13 cellular contexts compared by ENCODE assay signal in genomic region chr14:24982472-24983155, GRCh38.
A peak's percentile ranks its signal among the peaks of the same experiment; 100 is the strongest.
DNase-seq lines count a peak whose midpoint lies in the region; ATAC-seq and TF ChIP-seq lines count a peak whose summit lies in the region.
"Had no signal": no experiment of that assay in that cellular context is flagged by ENCODE, and none has a peak within 500 bp of the region (broad histone marks: within the 10 kb centered on the region; RNA-seq: fewer than 3 reads in every experiment).

No MANE protein-coding gene starts in this region.

- peaks cover 21 to 42% (median 32%) of the 10 kb centered on the region in 4 donors for H3K4me1 ChIP-seq in esophagus muscularis mucosa
- no peaks in the 10 kb centered on the region for H3K4me1 ChIP-seq in osteoblast (ENCODE audit: insufficient read depth, low read length)
- no peaks in the 10 kb centered on the region for H3K4me1 ChIP-seq in SK-N-SH (ENCODE audit: control insufficient read depth in 1 of 2, insufficient read depth in 2 of 2, low read depth in 1 of 2, low read length in 1 of 2)
- H3K4me1 ChIP-seq: HAP-1 had no signal

- intact Hi-C loops in esophagus muscularis mucosa (cut with DNase I), result no loop called here
- intact Hi-C loops in activated CD4-positive, alpha-beta memory T cell treated with anti-CD3 and anti-CD28 coated beads for 36 hours (cut with micrococcal nuclease), result no loop called here

- TF ChIP-seq EP300 in esophagus muscularis mucosa (IDR thresholded peaks at IDR 0.05), result no peak
- TF ChIP-seq EP300 in SK-N-SH (IDR thresholded peaks at IDR 0.05; ENCODE audit: borderline replicate concordance in 1 of 2, low read depth in 1 of 2, low read length in 1 of 2), result no peak

- no peak overlapping the region for H3K4me3 Mint-ChIP-seq in activated CD4-positive, alpha-beta memory T cell treated with anti-CD3 and anti-CD28 coated beads for 36 hours
- H3K4me3 Mint-ChIP-seq: CD4-positive, CD25-positive, alpha-beta regulatory T cell had no signal

- H3K4me2 ChIP-seq in osteoblast (ENCODE audit: insufficient read depth, low read length), result no peak overlapping the region
- H3K4me2 ChIP-seq in SK-N-SH, result no peak overlapping the region

- no peaks in the 10 kb centered on the region for H3K36me3 Mint-ChIP-seq in activated CD4-positive, alpha-beta memory T cell treated with anti-CD3 and anti-CD28 coated beads for 36 hours
- H3K36me3 Mint-ChIP-seq: CD4-positive, CD25-positive, alpha-beta regulatory T cell had no signal

- H3K27me3 ChIP-seq in esophagus muscularis mucosa, result no peaks in the 10 kb centered on the region
- H3K27me3 ChIP-seq in osteoblast (ENCODE audit: insufficient read depth, low read length), result no peaks in the 10 kb centered on the region
- H3K27me3 ChIP-seq in SK-N-SH (ENCODE audit: insufficient read depth), result no peaks in the 10 kb centered on the region

- no peaks in the 10 kb centered on the region for H3K79me2 ChIP-seq in osteoblast (ENCODE audit: insufficient read depth, low read length)
- no peaks in the 10 kb centered on the region for H3K79me2 ChIP-seq in SK-N-SH (ENCODE audit: insufficient read depth)

- TF ChIP-seq CTCF in esophagus muscularis mucosa (IDR thresholded peaks at IDR 0.05) (no peak), osteoblast (IDR thresholded peaks at IDR 0.05; ENCODE audit: extremely low read depth, low read depth, low read length) (no peak), SK-N-SH (IDR thresholded peaks at IDR 0.05) (no peak)

- H3K4me1 Mint-ChIP-seq in activated CD4-positive, alpha-beta memory T cell treated with anti-CD3 and anti-CD28 coated beads for 36 hours (ENCODE audit: low read depth), result no peaks in the 10 kb centered on the region
- H3K4me1 Mint-ChIP-seq: CD4-positive, CD25-positive, alpha-beta regulatory T cell had no signal

- no peak for TF ChIP-seq RAD21 in SK-N-SH (IDR thresholded peaks at IDR 0.05; ENCODE audit: low read length)

- H4K20me1 ChIP-seq in osteoblast (ENCODE audit: insufficient read depth, low read length) (no peaks in the 10 kb centered on the region), SK-N-SH (ENCODE audit: insufficient read depth) (no peaks in the 10 kb centered on the region)

- POLR2A ChIA-PET in SK-N-SH (lab: Yijun Ruan, JAX), result no interaction called here
- POLR2A ChIA-PET in activated CD4-positive, alpha-beta memory T cell treated with anti-CD3 and anti-CD28 coated beads for 36 hours (lab: Charles Lee), result no interaction called here

- no peaks in the 10 kb centered on the region for H3K9me3 Mint-ChIP-seq in activated CD4-positive, alpha-beta memory T cell treated with anti-CD3 and anti-CD28 coated beads for 36 hours

- H3K9me3 ChIP-seq in esophagus muscularis mucosa, result no peaks in the 10 kb centered on the region
- H3K9me3 ChIP-seq in osteoblast (ENCODE audit: low read depth, low read length), result no peaks in the 10 kb centered on the region
- H3K9me3 ChIP-seq in SK-N-SH, result no peaks in the 10 kb centered on the region
- H3K9me3 ChIP-seq: HAP-1 had no signal

- H3K27ac Mint-ChIP-seq in activated CD4-positive, alpha-beta memory T cell treated with anti-CD3 and anti-CD28 coated beads for 36 hours, result no peak overlapping the region
- H3K27ac Mint-ChIP-seq: CD4-positive, CD25-positive, alpha-beta regulatory T cell had no signal

- no peak for ATAC-seq in SK-N-SH treated with all-trans-retinoic acid at 6 μM for 48 hours
- ATAC-seq: activated CD4-positive, CD25-positive, alpha-beta regulatory T cell treated with anti-CD3 and anti-CD28 coated beads, Interleukin-2, amount 50 U/mL, for 24 hours had no signal

- H3K27ac ChIP-seq in esophagus muscularis mucosa (replicated peaks in 1 of 4) (peak overlapping the region; percentile 19 to 55 (median 42)), osteoblast (ENCODE audit: low read depth, low read length) (no peak overlapping the region), SK-N-SH (ENCODE audit: low read depth in 2 of 2, low read length in 1 of 2) (no peak overlapping the region)

- peak; percentile 7 for DNase-seq in DMS153 treated with DMSO at 0.1 percent for 48 hours (lab: John Stamatoyannopoulos, UW; ENCODE audit: unreplicated experiment)
- peak; percentile 49 for DNase-seq in NCI-H69 (lab: John Stamatoyannopoulos, UW)
- no peak for DNase-seq in esophagus muscularis mucosa (ENCODE audit: extremely low spot score)
- peak; percentile 83 for DNase-seq in osteoblast (ENCODE audit: insufficient read length, low spot score, missing footprints)
- DNase-seq in SK-N-SH, result no peak
- DNase-seq in activated CD4-positive, alpha-beta memory T cell treated with anti-CD3 and anti-CD28 coated beads for 36 hours, result no peak
- no peak for DNase-seq in COR-L47 (lab: John Stamatoyannopoulos, UW)
- DNase-seq: activated gamma-delta T cell; CD4-positive, CD25-positive, alpha-beta regulatory T cell; KG1 had no signal

- peaks cover 0 to 3% (median 0%) of the 10 kb centered on the region in 4 donors for H3K36me3 ChIP-seq in esophagus muscularis mucosa
- H3K36me3 ChIP-seq in osteoblast (ENCODE audit: insufficient read depth, low read length), result no peaks in the 10 kb centered on the region
- H3K36me3 ChIP-seq in SK-N-SH (replicated peaks in 1 of 2; ENCODE audit: control insufficient read depth in 1 of 2, insufficient read depth in 2 of 2, low read length in 1 of 2), result no peaks in the 10 kb centered on the region
- H3K36me3 ChIP-seq: HAP-1 had no signal

- no peaks in the 10 kb centered on the region for H3K9me2 ChIP-seq in SK-N-SH

- H3K9ac ChIP-seq in SK-N-SH, result no peak overlapping the region

- TF ChIP-seq POLR2A in esophagus muscularis mucosa (IDR thresholded peaks at IDR 0.05; ENCODE audit: low read depth), result no peak

- CTCF ChIA-PET in SK-N-SH (lab: Yijun Ruan, JAX), result interaction anchor here (1.5 kb wide), 1 partner anchor 21 kb away, joined by 3 read pairs; no protein-coding TSS in a partner anchor
- CTCF ChIA-PET in activated CD4-positive, alpha-beta memory T cell treated with anti-CD3 and anti-CD28 coated beads for 36 hours (lab: Charles Lee), result no interaction called here

- H2AFZ ChIP-seq in osteoblast (ENCODE audit: low read length) (no peak overlapping the region), SK-N-SH (ENCODE audit: low read depth) (no peak overlapping the region)

- 47% methylated on average over 6 of the region's 6 CpGs for WGBS in esophagus muscularis mucosa
- 3% methylated on average over 6 of the region's 6 CpGs for WGBS in SK-N-SH (ENCODE audit: low lambda C conversion rate)

- no peak overlapping the region for H3K4me3 ChIP-seq in esophagus muscularis mucosa
- H3K4me3 ChIP-seq in osteoblast (ENCODE audit: insufficient read depth, low read length), result no peak overlapping the region
- H3K4me3 ChIP-seq in SK-N-SH (ENCODE audit: low read depth in 2 of 2, low read length in 1 of 2), result no peak overlapping the region
- H3K4me3 ChIP-seq: HAP-1 had no signal

- no peaks in the 10 kb centered on the region for H3F3A ChIP-seq in SK-N-SH (replicated peaks; ENCODE audit: insufficient read depth)

- H3K27me3 Mint-ChIP-seq in activated CD4-positive, alpha-beta memory T cell treated with anti-CD3 and anti-CD28 coated beads for 36 hours, result peaks cover 4% of the 10 kb centered on the region

TF ChIP-seq in SK-N-SH, 30 proteins besides CTCF, POLR2A, EP300 and RAD21 (continues in another document):
- TF ChIP-seq RFX5 (IDR thresholded peaks at IDR 0.05; ENCODE audit: low read length) (no peak), NFIC (IDR thresholded peaks at IDR 0.05; ENCODE audit: borderline replicate concordance) (no peak), RCOR1 (IDR thresholded peaks at IDR 0.05; ENCODE audit: low read length) (no peak), PBX3 (IDR thresholded peaks at IDR 0.05) (no peak), MAX (IDR thresholded peaks at IDR 0.05; ENCODE audit: low read depth) (no peak)

TF ChIP-seq in SK-N-SH treated with all-trans-retinoic acid at 6 μM for 48 hours, 23 proteins besides CTCF, POLR2A, EP300 and RAD21 (continues in another document):
- TF ChIP-seq ESRRG (CRISPR knock-in tag; IDR thresholded peaks at IDR 0.05) (no peak), TSHZ2 (CRISPR knock-in tag; IDR thresholded peaks at IDR 0.05) (no peak), GLIS3 (CRISPR knock-in tag; IDR thresholded peaks at IDR 0.05) (no peak), ISL1 (CRISPR knock-in tag; IDR thresholded peaks at IDR 0.05) (no peak), OSR1 (CRISPR knock-in tag; IDR thresholded peaks at IDR 0.05) (no peak), ZNF8 (CRISPR knock-in tag; IDR thresholded peaks at IDR 0.05) (no peak), BACH2 (CRISPR knock-in tag; IDR thresholded peaks at IDR 0.05; ENCODE audit: borderline replicate concordance) (no peak), SNAI2 (CRISPR knock-in tag; IDR thresholded peaks at IDR 0.05) (no peak), ZNF565 (CRISPR knock-in tag; conservative IDR thresholded peaks at IDR 0.05; ENCODE audit: low read depth) (no peak), PPARA (CRISPR knock-in tag; IDR thresholded peaks at IDR 0.05; ENCODE audit: borderline replicate concordance) (no peak)

Comparison
In these comparisons a context has a peak if more than half of its experiments do, and no peak if none do; other contexts are left out.
1. DNase-seq: peak in DMS153 treated with DMSO at 0.1 percent for 48 hours (single experiment), NCI-H69 (single experiment) and osteoblast (single experiment); none in esophagus muscularis mucosa (single experiment), SK-N-SH (single experiment), activated CD4-positive, alpha-beta memory T cell treated with anti-CD3 and anti-CD28 coated beads for 36 hours (single experiment) and COR-L47 (single experiment).
2. H3K27ac ChIP-seq: peak in esophagus muscularis mucosa (4 of 4); none in osteoblast (single experiment) and SK-N-SH (0 of 2).